Comparison of ENCODE assay signal across 1 cellular context in genomic region chr1:159945483-159946241, GRCh38.
TF ChIP-seq lines count a peak whose summit lies in the region.

Gene IGSF9, minus strand, starts transcription at chr1:159945613. Its CDS starts 2,159 bp downstream, at chr1:159943454.

TF ChIP-seq in K562, 482 proteins besides CTCF, POLR2A, EP300 and RAD21 (continued from another document and continues in another):
- TF ChIP-seq GATAD2B (IDR thresholded peaks at IDR 0.05; ENCODE audit: borderline replicate concordance) (no peak), RBM15 (IDR thresholded peaks at IDR 0.05; ENCODE audit: insufficient read depth, low read length) (no peak), FOXA3 (CRISPR knock-in tag; conservative IDR thresholded peaks at IDR 0.05 in 1 of 2, IDR thresholded peaks at IDR 0.05 in 1 of 2) (no peak), FIP1L1 (IDR thresholded peaks at IDR 0.05; ENCODE audit: low read depth, low read length, poor library complexity, severe bottlenecking) (peak; percentile 35), RBM14 (IDR thresholded peaks at IDR 0.05; ENCODE audit: borderline replicate concordance, insufficient read depth, low read depth, low read length) (0 out of 2 replicates have a peak, but pooled peaks have one; percentile 77), ZNF121 (CRISPR knock-in tag; conservative IDR thresholded peaks at IDR 0.05) (no peak), MAFF (IDR thresholded peaks at IDR 0.05; ENCODE audit: low read length) (no peak), HNRNPL (IDR thresholded peaks at IDR 0.05; ENCODE audit: low read depth, low read length) (no peak), TEAD4 (IDR thresholded peaks at IDR 0.05; ENCODE audit: low read length) (no peak), TEAD4 (CRISPR knock-in tag; IDR thresholded peaks at IDR 0.05; ENCODE audit: borderline replicate concordance) (no peak), ZFP36 (IDR thresholded peaks at IDR 0.05; ENCODE audit: low read depth, low read length, partially characterized antibody) (no peak), PRPF4 (IDR thresholded peaks at IDR 0.05; ENCODE audit: insufficient read depth, low read depth, low read length, poor library complexity, severe bottlenecking) (no peak), LEF1 (IDR thresholded peaks at IDR 0.05) (no peak), SRSF9 (IDR thresholded peaks at IDR 0.05; ENCODE audit: borderline replicate concordance, low read depth, low read length) (no peak), FOXK1 (CRISPR knock-in tag; IDR thresholded peaks at IDR 0.05; ENCODE audit: borderline replicate concordance) (no peak), NR3C1 (CRISPR knock-in tag; IDR thresholded peaks at IDR 0.05) (no peak), KDM1A (IDR thresholded peaks at IDR 0.05) (no peak), ZNF75A (CRISPR knock-in tag; IDR thresholded peaks at IDR 0.05) (no peak), ELF2 (CRISPR knock-in tag; IDR thresholded peaks at IDR 0.05) (no peak), ZNF263 (CRISPR knock-in tag; IDR thresholded peaks at IDR 0.05; ENCODE audit: borderline replicate concordance) (no peak), SMAD2 (IDR thresholded peaks at IDR 0.05; ENCODE audit: low read depth, low read length) (no peak), KLF13 (tag; IDR thresholded peaks at IDR 0.05; ENCODE audit: borderline replicate concordance, low read depth) (0 out of 2 replicates have a peak, but pooled peaks have one; percentile 41), CBFA2T3 (IDR thresholded peaks at IDR 0.05) (no peak), JUND (IDR thresholded peaks at IDR 0.05; ENCODE audit: borderline replicate concordance, low read depth, low read length) (0 out of 2 replicates have a peak, but pooled peaks have one; percentile 10), JUND (tag; IDR thresholded peaks at IDR 0.05; ENCODE audit: borderline replicate concordance, low read depth, low read length) (no peak), CHD7 (IDR thresholded peaks at IDR 0.05; ENCODE audit: low read depth, low read length) (no peak), TFAP4 (CRISPR knock-in tag; IDR thresholded peaks at IDR 0.05; ENCODE audit: borderline replicate concordance) (peak; percentile 80; the same call in 1 of the 2 replicates), ZC3H4 (CRISPR knock-in tag; IDR thresholded peaks at IDR 0.05; ENCODE audit: borderline replicate concordance) (no peak), ZFP30 (CRISPR knock-in tag; IDR thresholded peaks at IDR 0.05; ENCODE audit: borderline replicate concordance) (no peak), HOMEZ (CRISPR knock-in tag; IDR thresholded peaks at IDR 0.05) (no peak), ZNF318 (IDR thresholded peaks at IDR 0.05; ENCODE audit: borderline replicate concordance in 1 of 2, low read depth in 1 of 2) (no peak), SP2 (IDR thresholded peaks at IDR 0.05; ENCODE audit: extremely low read depth, low read depth, low read length, poor library complexity, severe bottlenecking) (peak; percentile 46), FUS (optimal IDR thresholded peaks at IDR 0.05; ENCODE audit: low read depth, low read length) (no peak), TEAD1 (CRISPR knock-in tag; IDR thresholded peaks at IDR 0.05) (peak in 1 of 2 experiments; percentile 64; a peak in 1 of 4 replicates), ZNF354B (CRISPR knock-in tag; IDR thresholded peaks at IDR 0.05) (no peak), CSDE1 (IDR thresholded peaks at IDR 0.05) (peak in 1 of 2 experiments; percentile 64; a peak in 1 of 4 replicates), ZNF511 (CRISPR knock-in tag; IDR thresholded peaks at IDR 0.05) (peak; percentile 76; the same call in 1 of the 2 replicates), POLR2G (IDR thresholded peaks at IDR 0.05; ENCODE audit: low read depth, low read length) (peak; percentile 68), DIDO1 (tag; IDR thresholded peaks at IDR 0.05; ENCODE audit: low read depth) (no peak), NR4A1 (CRISPR knock-in tag; IDR thresholded peaks at IDR 0.05) (no peak), NR4A1 (tag; IDR thresholded peaks at IDR 0.05) (no peak), L3MBTL2 (IDR thresholded peaks at IDR 0.05) (peak; percentile 94)
